In genomic region chr13:36981156-36981743, GRCh38 we compare ENCODE assay signal across 8 cellular contexts. TPM values are rescaled to one million over a fixed set of nuclear protein-coding genes. Genes with fewer than 3 reads are reported as not detected.
A peak's percentile ranks its signal among the peaks of the same experiment; 100 is the strongest.
DNase-seq lines count a peak whose midpoint lies in the region; ATAC-seq and TF ChIP-seq lines count a peak whose summit lies in the region.

No MANE protein-coding gene starts in this region.

- ATAC-seq in heart left ventricle (no peak), GM21381 (IDR thresholded peaks at IDR 0.05; ENCODE audit: unreplicated experiment) (no peak), HG02678 (IDR thresholded peaks at IDR 0.05; ENCODE audit: unreplicated experiment) (no peak)

- H3K27ac ChIP-seq in heart left ventricle (no peak overlapping the region), spleen (no peak overlapping the region)

- TF ChIP-seq POLR2A in heart left ventricle (IDR thresholded peaks at IDR 0.05) = no peak
- no peak for TF ChIP-seq POLR2A in spleen (IDR thresholded peaks at IDR 0.05)

- intact Hi-C loops in heart left ventricle (cut with DNase I) = loop anchor here in 8 of 10 donors (1.0 to 10.0 kb wide), 5 partner anchors 122 to 556 kb away; no protein-coding TSS in a partner anchor
- intact Hi-C loops in cardiac septum (cut with DNase I) = loop anchor here (5.0 kb wide), 1 partner anchor 124 kb away; no protein-coding TSS in a partner anchor
- intact Hi-C loops in spleen (cut with DNase I; ENCODE audit: low total_unique reads) = loop anchor here (10.0 kb wide), 1 partner anchor 566 kb away; no protein-coding TSS in a partner anchor

- WGBS in heart left ventricle, 4 donors = 34 to 41% (median 37%) methylated on average over 6 of the region's 6 CpGs
- 32 to 38% (median 33%) methylated on average over 6 of the region's 6 CpGs for WGBS in spleen, 5 donors

- H3K4me3 ChIP-seq in heart left ventricle (no peak overlapping the region), fibroblast of the aortic adventitia (ENCODE audit: low read depth, low read length) (no peak overlapping the region), spleen (no peak overlapping the region)

- peak; percentile 26 to 68 (median 51) for TF ChIP-seq CTCF in heart left ventricle (IDR thresholded peaks at IDR 0.05)
- peak; percentile 46 for TF ChIP-seq CTCF in fibroblast of the aortic adventitia (IDR thresholded peaks at IDR 0.05; ENCODE audit: insufficient read depth, low read length)
- TF ChIP-seq CTCF in spleen (IDR thresholded peaks at IDR 0.05 in 8 of 11, conservative IDR thresholded peaks at IDR 0.05 in 3 of 11) = peak in 8 of 11 experiments; percentile 11 to 58 (median 45)

- DNase-seq in heart left ventricle (no peak), cardiac septum (ENCODE audit: low spot score) (no peak), HT1080 (ENCODE audit: low read depth) (peak; percentile 36), SHP77 treated with DMSO at 0.1 percent for 48 hours (lab: John Stamatoyannopoulos, UW) (peak; percentile 31), fibroblast of the aortic adventitia (ENCODE audit: low read depth) (peak; percentile 81), spleen (no peak)

- H3K36me3 ChIP-seq in heart left ventricle (peaks cover 0 to 93% (median 72%) of the 10 kb centered on the region in 9 donors), spleen (peaks cover 0 to 94% (median 49%) of the 10 kb centered on the region in 6 donors)

- no peaks in the 10 kb centered on the region for H3K9me3 ChIP-seq in heart left ventricle
- H3K9me3 ChIP-seq in spleen = no peaks in the 10 kb centered on the region

- peaks cover 0 to 5% (median 0%) of the 10 kb centered on the region in 12 donors for H3K4me1 ChIP-seq in heart left ventricle
- H3K4me1 ChIP-seq in spleen = peaks cover 0 to 3% (median 0%) of the 10 kb centered on the region in 6 donors

- H3K27me3 ChIP-seq in heart left ventricle = no peaks in the 10 kb centered on the region
- H3K27me3 ChIP-seq in spleen (replicated peaks in 1 of 7) = no peaks in the 10 kb centered on the region

RNA-seq across cellular contexts. Expression of gene ALG5, which starts 17.9 kb away (rescaled TPM):
- total RNA-seq in heart left ventricle = 10 to 100 TPM in 6 of 9 donors, 1 to 10 TPM in 3; 8.4 to 15.2 (median 11.6) TPM
- 10 to 100 TPM; 13.4 to 31.8 TPM for polyA plus RNA-seq in heart left ventricle
- 11.4 TPM for total RNA-seq in cardiac septum
- 45.4 and 51.5 TPM in 2 replicates for total RNA-seq in HT1080 (2014; rRNA removed; shearing (Covaris generic))
- polyA plus RNA-seq in HT1080 (2015; cell fraction: cytosol; rRNA removed) = 39.1 and 42.3 TPM in 2 replicates
- polyA plus RNA-seq in HT1080 (2015; cell fraction: nucleus; rRNA removed) = 27.5 and 31.9 TPM in 2 replicates
- 22.9 and 53.2 TPM in 2 replicates for total RNA-seq in fibroblast of the aortic adventitia (ENCODE audit: low replicate concordance)
- total RNA-seq in spleen = 10 to 100 TPM; 20.8 to 36.8 (median 24.6) TPM
- 10 to 100 TPM; 24.4 to 29.6 (median 28.8) TPM for polyA plus RNA-seq in spleen

RNA-seq across cellular contexts. Expression of gene EXOSC8, which starts 19.3 kb away (rescaled TPM):
- total RNA-seq in heart left ventricle (10 to 100 TPM; 13.6 to 30.4 (median 21.8) TPM), cardiac septum (20.3 TPM), fibroblast of the aortic adventitia (ENCODE audit: low replicate concordance) (41.9 and 55.2 TPM in 2 replicates), spleen (10 to 100 TPM; 24.9 to 43.7 (median 37.0) TPM)
- polyA plus RNA-seq in heart left ventricle (10 to 100 TPM; 32.2 to 37.5 TPM), spleen (10 to 100 TPM; 54.2 to 86.2 (median 70.3) TPM)
- total RNA-seq in HT1080 (2014; rRNA removed; shearing (Covaris generic)) = 82.6 and 94.4 TPM in 2 replicates
- polyA plus RNA-seq in HT1080 (2015; cell fraction: cytosol; rRNA removed) = 57.8 and 66.8 TPM in 2 replicates
- polyA plus RNA-seq in HT1080 (2015; cell fraction: nucleus; rRNA removed) = 138 and 147 TPM in 2 replicates

Comparison
In these comparisons a context has a peak if more than half of its experiments do, and no peak if none do; other contexts are left out.
1. DNase-seq: peak in HT1080 (single experiment), SHP77 treated with DMSO at 0.1 percent for 48 hours (single experiment) and fibroblast of the aortic adventitia (single experiment); none in heart left ventricle (0 of 5), cardiac septum (single experiment) and spleen (single experiment).
2. Peak in every context shown above with its lines, with median percentiles within 50 percentile points of each other: CTCF ChIP-seq.